ENCODE assay signal across 8 cellular contexts in genomic region chr2:136025057-136025973, GRCh38. TPM values are rescaled to one million over a fixed set of nuclear protein-coding genes. Genes with fewer than 3 reads are reported as not detected.
DNase-seq lines count a peak whose midpoint lies in the region; ATAC-seq lines count a peak whose summit lies in the region.

No MANE protein-coding gene starts in this region.

- no peak overlapping the region for H3K27ac Mint-ChIP-seq in activated naive CD4-positive, alpha-beta T cell treated with anti-CD3 and anti-CD28 coated beads, Interleukin-2, amount 10 ng/mL, durations not matched to agents 7 days and 5 days

- no peak overlapping the region for H3K4me3 Mint-ChIP-seq in activated naive CD4-positive, alpha-beta T cell treated with anti-CD3 and anti-CD28 coated beads, Interleukin-2, amount 10 ng/mL, durations not matched to agents 7 days and 5 days

- no peaks in the 10 kb centered on the region for H3K9me3 Mint-ChIP-seq in activated naive CD4-positive, alpha-beta T cell treated with anti-CD3 and anti-CD28 coated beads, Interleukin-2, amount 10 ng/mL, durations not matched to agents 7 days and 5 days

- intact Hi-C loops in Right ventricle myocardium superior (cut with DNase I), result loop anchor here (10.0 kb wide), 1 partner anchor 89 kb away; the partner anchor contains the start of gene CXCR4

- H3K36me3 Mint-ChIP-seq in activated naive CD4-positive, alpha-beta T cell treated with anti-CD3 and anti-CD28 coated beads, Interleukin-2, amount 10 ng/mL, durations not matched to agents 7 days and 5 days, result no peaks in the 10 kb centered on the region

- CTCF ChIA-PET in activated naive CD4-positive, alpha-beta T cell treated with anti-CD3 and anti-CD28 coated beads, Interleukin-2, amount 10 ng/mL, durations not matched to agents 7 days and 5 days (lab: Charles Lee), result no interaction called here

- H3K27me3 Mint-ChIP-seq in activated naive CD4-positive, alpha-beta T cell treated with anti-CD3 and anti-CD28 coated beads, Interleukin-2, amount 10 ng/mL, durations not matched to agents 7 days and 5 days, result peaks cover 4% of the 10 kb centered on the region

- ATAC-seq in Right ventricle myocardium superior (ENCODE audit: poor library complexity) (peak; percentile 98), HG03025 (IDR thresholded peaks at IDR 0.05; ENCODE audit: low FRiP score, unreplicated experiment) (no peak), GM19035 (IDR thresholded peaks at IDR 0.05; ENCODE audit: unreplicated experiment) (no peak)

- DNase-seq in stimulated activated CD4-positive, alpha-beta T cell treated with anti-CD3 and anti-CD28 coated beads, Interleukin-12 subunit alpha, Interleukin-12 subunit beta, amount 100 ng/mL, for 4 hours, result peak; percentile 8
- DNase-seq in stimulated activated CD4-positive, alpha-beta T cell treated with anti-CD3 and anti-CD28 coated beads, Interleukin-4, amount 100 ng/mL, for 24 hours, result no peak
- DNase-seq in NCI-H2029 treated with DMSO at 0.1 percent for 48 hours (lab: John Stamatoyannopoulos, UW) (peak; percentile 3), Right ventricle myocardium superior (peak; percentile 85), nucleus accumbens (lab: John Stamatoyannopoulos, UW) (peak; percentile 46 to 92 (median 83))
- peak; percentile 60 for DNase-seq in activated naive CD4-positive, alpha-beta T cell treated with anti-CD3 and anti-CD28 coated beads, Interleukin-2, amount 10 ng/mL, durations not matched to agents 7 days and 5 days

- peaks cover 11% of the 10 kb centered on the region for H3K4me1 Mint-ChIP-seq in activated naive CD4-positive, alpha-beta T cell treated with anti-CD3 and anti-CD28 coated beads, Interleukin-2, amount 10 ng/mL, durations not matched to agents 7 days and 5 days

RNA-seq across cellular contexts. Expression of gene DARS1, which starts 39.9 kb away (rescaled TPM):
- 62.8 TPM for total RNA-seq in Right ventricle myocardium superior
